In genomic region chr22:29167032-29167911, GRCh38 we compare ENCODE assay signal across 8 cellular contexts. TPM values are rescaled to one million over a fixed set of nuclear protein-coding genes. Genes with fewer than 3 reads are reported as not detected.
DNase-seq lines count a peak whose midpoint lies in the region; ATAC-seq and TF ChIP-seq lines count a peak whose summit lies in the region.

No MANE protein-coding gene starts in this region.

- peaks cover 3% of the 10 kb centered on the region for H3K27me3 Mint-ChIP-seq in CD4-positive, alpha-beta T cell
- peaks cover 18% of the 10 kb centered on the region for H3K27me3 Mint-ChIP-seq in activated CD4-positive, alpha-beta memory T cell treated with anti-CD3 and anti-CD28 coated beads, Interleukin-2, amount 10 ng/mL, durations not matched to agents 7 days and 5 days

- H3K9me3 Mint-ChIP-seq in CD4-positive, alpha-beta T cell: no peaks in the 10 kb centered on the region
- H3K9me3 Mint-ChIP-seq in activated CD4-positive, alpha-beta memory T cell treated with anti-CD3 and anti-CD28 coated beads, Interleukin-2, amount 10 ng/mL, durations not matched to agents 7 days and 5 days: no peaks in the 10 kb centered on the region

- intact Hi-C loops in CD4-positive, alpha-beta T cell (cut with DNase I, micrococcal nuclease): no loop called here

- DNase-seq in CD4-positive, alpha-beta T cell: peak in 2 of 10 experiments; percentile 12 to 16
- DNase-seq in activated CD4-positive, alpha-beta memory T cell treated with anti-CD3 and anti-CD28 coated beads, Interleukin-2, amount 10 ng/mL, durations not matched to agents 7 days and 5 days: peak; percentile 71
- peak; percentile 39 to 48 for DNase-seq in stimulated activated CD4-positive, alpha-beta T cell treated with anti-CD3 and anti-CD28 coated beads, Interleukin-2, amount 100 ng/mL, for 48 hours
- DNase-seq in midbrain (lab: John Stamatoyannopoulos, UW) (no peak), DMS53 (lab: John Stamatoyannopoulos, UW) (no peak), left lobe of liver (ENCODE audit: low spot score) (no peak)

- no peak overlapping the region for H3K4me3 Mint-ChIP-seq in CD4-positive, alpha-beta T cell
- peak overlapping the region; percentile 25 for H3K4me3 Mint-ChIP-seq in activated CD4-positive, alpha-beta memory T cell treated with anti-CD3 and anti-CD28 coated beads, Interleukin-2, amount 10 ng/mL, durations not matched to agents 7 days and 5 days

- no peak for TF ChIP-seq CTCF in CD4-positive, alpha-beta T cell (IDR thresholded peaks at IDR 0.05)

- peaks cover 18% of the 10 kb centered on the region for H3K4me1 Mint-ChIP-seq in CD4-positive, alpha-beta T cell (ENCODE audit: low read depth)
- peaks cover 22% of the 10 kb centered on the region for H3K4me1 Mint-ChIP-seq in activated CD4-positive, alpha-beta memory T cell treated with anti-CD3 and anti-CD28 coated beads, Interleukin-2, amount 10 ng/mL, durations not matched to agents 7 days and 5 days

- peak; percentile 51 for ATAC-seq in CD4-positive, alpha-beta T cell (ENCODE audit: poor library complexity)
- ATAC-seq in GM19438 (IDR thresholded peaks at IDR 0.05; ENCODE audit: low read depth, unreplicated experiment) (peak; percentile 93), HG03432 (IDR thresholded peaks at IDR 0.05; ENCODE audit: unreplicated experiment) (peak; percentile 90), left lobe of liver (no peak)

- no peaks in the 10 kb centered on the region for H3K36me3 Mint-ChIP-seq in CD4-positive, alpha-beta T cell (ENCODE audit: low read depth)
- H3K36me3 Mint-ChIP-seq in activated CD4-positive, alpha-beta memory T cell treated with anti-CD3 and anti-CD28 coated beads, Interleukin-2, amount 10 ng/mL, durations not matched to agents 7 days and 5 days (ENCODE audit: low read depth): peaks cover 3% of the 10 kb centered on the region

- no peak overlapping the region for H3K27ac ChIP-seq in CD4-positive, alpha-beta T cell (ENCODE audit: low read depth, low read length)

- CTCF ChIA-PET in CD4-positive, alpha-beta T cell (lab: Charles Lee): no interaction called here
- CTCF ChIA-PET in activated CD4-positive, alpha-beta memory T cell treated with anti-CD3 and anti-CD28 coated beads, Interleukin-2, amount 10 ng/mL, durations not matched to agents 7 days and 5 days (lab: Charles Lee): no interaction called here

- no peaks in the 10 kb centered on the region for H3K27me3 ChIP-seq in CD4-positive, alpha-beta T cell (ENCODE audit: control insufficient read depth, insufficient read depth, low read length)

- no peak overlapping the region for H3K27ac Mint-ChIP-seq in CD4-positive, alpha-beta T cell
- H3K27ac Mint-ChIP-seq in activated CD4-positive, alpha-beta memory T cell treated with anti-CD3 and anti-CD28 coated beads, Interleukin-2, amount 10 ng/mL, durations not matched to agents 7 days and 5 days: peak overlapping the region; percentile 64

- POLR2A ChIA-PET in CD4-positive, alpha-beta T cell (lab: Charles Lee): no interaction called here
- POLR2A ChIA-PET in activated CD4-positive, alpha-beta memory T cell treated with anti-CD3 and anti-CD28 coated beads, Interleukin-2, amount 10 ng/mL, durations not matched to agents 7 days and 5 days (lab: Charles Lee): interaction anchor here (0.7 kb wide), 1 partner anchor 36 kb away, joined by 3 read pairs; no protein-coding TSS in a partner anchor

- no peaks in the 10 kb centered on the region for H3K9me3 ChIP-seq in CD4-positive, alpha-beta T cell (ENCODE audit: control insufficient read depth, low read length)

RNA-seq across cellular contexts. Expression of gene EMID1, which starts 38.4 kb away (rescaled TPM):
- not detected for total RNA-seq in CD4-positive, alpha-beta T cell
- under 1 TPM in 1 of 2 experiments, not detected in 1; 0.18 TPM for total RNA-seq in activated CD4-positive, alpha-beta memory T cell treated with anti-CD3 and anti-CD28 coated beads, Interleukin-2, amount 10 ng/mL, durations not matched to agents 7 days and 5 days
- total RNA-seq in left lobe of liver: 1.3 TPM

Comparison
In these comparisons a context has a peak if more than half of its experiments do, and no peak if none do; other contexts are left out.
1. DNase-seq: peak in activated CD4-positive, alpha-beta memory T cell treated with anti-CD3 and anti-CD28 coated beads, Interleukin-2, amount 10 ng/mL, durations not matched to agents 7 days and 5 days (single experiment) and stimulated activated CD4-positive, alpha-beta T cell treated with anti-CD3 and anti-CD28 coated beads, Interleukin-2, amount 100 ng/mL, for 48 hours (2 of 2); none in midbrain (single experiment), DMS53 (single experiment) and left lobe of liver (single experiment).